ENCODE assay signal across 2 cellular contexts in the genomic region with DNA sequence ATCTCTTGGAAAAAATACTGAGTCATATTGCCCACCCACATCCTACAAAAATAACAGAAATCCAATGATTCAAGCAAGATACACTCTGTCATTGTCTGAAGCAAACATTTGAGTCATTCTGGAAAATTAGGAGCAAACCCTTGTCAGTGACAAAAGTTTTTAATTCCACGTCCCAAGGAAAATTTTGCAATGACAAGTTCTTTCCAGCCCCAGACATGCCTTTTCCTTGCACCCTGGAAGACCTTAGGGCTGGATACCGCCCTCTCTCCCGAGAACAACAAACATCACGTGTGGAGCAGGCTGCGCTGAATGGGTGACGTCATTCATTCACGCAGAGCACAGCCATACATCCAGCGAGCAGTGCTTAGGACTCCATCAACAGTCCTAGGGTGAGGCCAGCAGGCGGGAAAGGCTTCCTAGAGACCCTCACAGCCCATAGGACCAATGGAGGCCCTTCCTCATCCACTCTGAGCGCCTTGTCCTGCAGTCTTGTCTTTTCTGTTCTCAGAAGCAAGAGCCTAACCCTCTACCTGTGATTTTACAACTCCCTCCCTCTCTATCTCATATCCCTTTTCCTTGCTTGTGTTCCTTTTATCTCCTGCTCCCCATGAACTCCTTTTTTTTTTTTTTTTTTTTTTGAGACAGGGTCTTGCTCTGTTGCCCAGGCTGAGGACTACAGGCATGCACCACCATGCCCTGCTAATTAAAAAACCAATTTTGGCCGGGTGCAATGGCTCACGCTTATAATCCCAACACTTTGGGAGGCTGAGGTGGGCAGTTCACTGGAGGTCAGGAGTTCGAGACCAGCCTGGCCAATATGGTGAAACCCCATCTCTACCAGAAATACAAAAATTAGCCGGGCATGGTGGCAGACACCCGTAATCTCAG.
TF ChIP-seq lines count a peak whose summit lies in the region.

No MANE protein-coding gene starts in this region.

TF ChIP-seq in A549, 52 proteins besides CTCF, POLR2A, EP300 and RAD21:
- TF ChIP-seq, protein P1, sequence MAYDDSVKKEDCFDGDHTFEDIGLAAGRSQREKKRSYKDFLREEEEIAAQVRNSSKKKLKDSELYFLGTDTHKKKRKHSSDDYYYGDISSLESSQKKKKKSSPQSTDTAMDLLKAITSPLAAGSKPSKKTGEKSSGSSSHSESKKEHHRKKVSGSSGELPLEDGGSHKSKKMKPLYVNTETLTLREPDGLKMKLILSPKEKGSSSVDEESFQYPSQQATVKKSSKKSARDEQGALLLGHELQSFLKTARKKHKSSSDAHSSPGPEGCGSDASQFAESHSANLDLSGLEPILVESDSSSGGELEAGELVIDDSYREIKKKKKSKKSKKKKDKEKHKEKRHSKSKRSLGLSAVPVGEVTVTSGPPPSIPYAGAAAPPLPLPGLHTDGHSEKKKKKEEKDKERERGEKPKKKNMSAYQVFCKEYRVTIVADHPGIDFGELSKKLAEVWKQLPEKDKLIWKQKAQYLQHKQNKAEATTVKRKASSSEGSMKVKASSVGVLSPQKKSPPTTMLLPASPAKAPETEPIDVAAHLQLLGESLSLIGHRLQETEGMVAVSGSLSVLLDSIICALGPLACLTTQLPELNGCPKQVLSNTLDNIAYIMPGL (CRISPR knock-in tag; IDR thresholded peaks at IDR 0.05; ENCODE audit: borderline replicate concordance): no peak
- TF ChIP-seq MAFK (IDR thresholded peaks at IDR 0.05; ENCODE audit: partially characterized antibody) (peak; percentile 13), FOSL2 (IDR thresholded peaks at IDR 0.05) (no peak), FOSL2 (CRISPR knock-in tag; IDR thresholded peaks at IDR 0.05) (peak; percentile 84), KDM1A (IDR thresholded peaks at IDR 0.05; ENCODE audit: low read depth) (no peak), BHLHE40 (IDR thresholded peaks at IDR 0.05; ENCODE audit: low read depth, low read length) (peak; percentile 35; the same call in 1 of the 2 replicates)
- TF ChIP-seq, protein P2, sequence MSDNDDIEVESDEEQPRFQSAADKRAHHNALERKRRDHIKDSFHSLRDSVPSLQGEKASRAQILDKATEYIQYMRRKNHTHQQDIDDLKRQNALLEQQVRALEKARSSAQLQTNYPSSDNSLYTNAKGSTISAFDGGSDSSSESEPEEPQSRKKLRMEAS (IDR thresholded peaks at IDR 0.05): peak; percentile 61; the same call in 1 of the 2 replicates
- TF ChIP-seq, protein P3, sequence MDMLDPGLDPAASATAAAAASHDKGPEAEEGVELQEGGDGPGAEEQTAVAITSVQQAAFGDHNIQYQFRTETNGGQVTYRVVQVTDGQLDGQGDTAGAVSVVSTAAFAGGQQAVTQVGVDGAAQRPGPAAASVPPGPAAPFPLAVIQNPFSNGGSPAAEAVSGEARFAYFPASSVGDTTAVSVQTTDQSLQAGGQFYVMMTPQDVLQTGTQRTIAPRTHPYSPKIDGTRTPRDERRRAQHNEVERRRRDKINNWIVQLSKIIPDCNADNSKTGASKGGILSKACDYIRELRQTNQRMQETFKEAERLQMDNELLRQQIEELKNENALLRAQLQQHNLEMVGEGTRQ (IDR thresholded peaks at IDR 0.05): peak; percentile 72

TF ChIP-seq in HepG2, 621 proteins besides CTCF, POLR2A, EP300 and RAD21 (continues in another document):
- TF ChIP-seq, protein P4, sequence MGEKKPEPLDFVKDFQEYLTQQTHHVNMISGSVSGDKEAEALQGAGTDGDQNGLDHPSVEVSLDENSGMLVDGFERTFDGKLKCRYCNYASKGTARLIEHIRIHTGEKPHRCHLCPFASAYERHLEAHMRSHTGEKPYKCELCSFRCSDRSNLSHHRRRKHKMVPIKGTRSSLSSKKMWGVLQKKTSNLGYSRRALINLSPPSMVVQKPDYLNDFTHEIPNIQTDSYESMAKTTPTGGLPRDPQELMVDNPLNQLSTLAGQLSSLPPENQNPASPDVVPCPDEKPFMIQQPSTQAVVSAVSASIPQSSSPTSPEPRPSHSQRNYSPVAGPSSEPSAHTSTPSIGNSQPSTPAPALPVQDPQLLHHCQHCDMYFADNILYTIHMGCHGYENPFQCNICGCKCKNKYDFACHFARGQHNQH (CRISPR knock-in tag; IDR thresholded peaks at IDR 0.05): 0 out of 2 replicates have a peak, but pooled peaks have one; percentile 20
- TF ChIP-seq MAZ (IDR thresholded peaks at IDR 0.05; ENCODE audit: borderline replicate concordance, low read depth, low read length): no peak
- no peak for TF ChIP-seq MAZ (CRISPR knock-in tag; IDR thresholded peaks at IDR 0.05; ENCODE audit: low read depth)
- TF ChIP-seq ATF1 (CRISPR knock-in tag; IDR thresholded peaks at IDR 0.05): peak; percentile 40; the same call in 1 of the 2 replicates
- no peak for TF ChIP-seq GLI4 (CRISPR knock-in tag; IDR thresholded peaks at IDR 0.05; ENCODE audit: borderline replicate concordance)
- peak; percentile 72; the same call in 1 of the 2 replicates for TF ChIP-seq JUND (CRISPR knock-in tag; IDR thresholded peaks at IDR 0.05)
- no peak for TF ChIP-seq RARG (CRISPR knock-in tag; IDR thresholded peaks at IDR 0.05; ENCODE audit: low read depth)
- TF ChIP-seq, protein P5, sequence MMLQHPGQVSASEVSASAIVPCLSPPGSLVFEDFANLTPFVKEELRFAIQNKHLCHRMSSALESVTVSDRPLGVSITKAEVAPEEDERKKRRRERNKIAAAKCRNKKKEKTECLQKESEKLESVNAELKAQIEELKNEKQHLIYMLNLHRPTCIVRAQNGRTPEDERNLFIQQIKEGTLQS (CRISPR knock-in tag; IDR thresholded peaks at IDR 0.05): peak; percentile 79
- TF ChIP-seq HOXA3 (CRISPR knock-in tag; IDR thresholded peaks at IDR 0.05): peak; percentile 48; the same call in 1 of the 2 replicates
- TF ChIP-seq ZNF878 (CRISPR knock-in tag; IDR thresholded peaks at IDR 0.05): 0 out of 2 replicates have a peak, but pooled peaks have one; percentile 31
- TF ChIP-seq, protein P6, sequence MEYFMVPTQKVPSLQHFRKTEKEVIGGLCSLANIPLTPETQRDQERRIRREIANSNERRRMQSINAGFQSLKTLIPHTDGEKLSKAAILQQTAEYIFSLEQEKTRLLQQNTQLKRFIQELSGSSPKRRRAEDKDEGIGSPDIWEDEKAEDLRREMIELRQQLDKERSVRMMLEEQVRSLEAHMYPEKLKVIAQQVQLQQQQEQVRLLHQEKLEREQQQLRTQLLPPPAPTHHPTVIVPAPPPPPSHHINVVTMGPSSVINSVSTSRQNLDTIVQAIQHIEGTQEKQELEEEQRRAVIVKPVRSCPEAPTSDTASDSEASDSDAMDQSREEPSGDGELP (IDR thresholded peaks at IDR 0.05; ENCODE audit: borderline replicate concordance, low read depth): no peak
- TF ChIP-seq, protein P7, sequence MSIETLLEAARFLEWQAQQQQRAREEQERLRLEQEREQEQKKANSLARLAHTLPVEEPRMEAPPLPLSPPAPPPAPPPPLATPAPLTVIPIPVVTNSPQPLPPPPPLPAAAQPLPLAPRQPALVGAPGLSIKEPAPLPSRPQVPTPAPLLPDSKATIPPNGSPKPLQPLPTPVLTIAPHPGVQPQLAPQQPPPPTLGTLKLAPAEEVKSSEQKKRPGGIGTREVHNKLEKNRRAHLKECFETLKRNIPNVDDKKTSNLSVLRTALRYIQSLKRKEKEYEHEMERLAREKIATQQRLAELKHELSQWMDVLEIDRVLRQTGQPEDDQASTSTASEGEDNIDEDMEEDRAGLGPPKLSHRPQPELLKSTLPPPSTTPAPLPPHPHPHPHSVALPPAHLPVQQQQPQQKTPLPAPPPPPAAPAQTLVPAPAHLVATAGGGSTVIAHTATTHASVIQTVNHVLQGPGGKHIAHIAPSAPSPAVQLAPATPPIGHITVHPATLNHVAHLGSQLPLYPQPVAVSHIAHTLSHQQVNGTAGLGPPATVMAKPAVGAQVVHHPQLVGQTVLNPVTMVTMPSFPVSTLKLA (IDR thresholded peaks at IDR 0.05): no peak
- no peak for TF ChIP-seq ZSCAN12 (CRISPR knock-in tag; IDR thresholded peaks at IDR 0.05)
- TF ChIP-seq RNF2 (conservative IDR thresholded peaks at IDR 0.05; ENCODE audit: low read depth): no peak
- TF ChIP-seq ZNF660 (CRISPR knock-in tag; IDR thresholded peaks at IDR 0.05; ENCODE audit: borderline replicate concordance, low read depth): no peak
- 0 out of 2 replicates have a peak, but pooled peaks have one; percentile 50 for TF ChIP-seq JUN (CRISPR knock-in tag; IDR thresholded peaks at IDR 0.05)
- TF ChIP-seq ZNF121 (CRISPR knock-in tag; IDR thresholded peaks at IDR 0.05): 0 out of 2 replicates have a peak, but pooled peaks have one; percentile 41
- TF ChIP-seq, protein P8, sequence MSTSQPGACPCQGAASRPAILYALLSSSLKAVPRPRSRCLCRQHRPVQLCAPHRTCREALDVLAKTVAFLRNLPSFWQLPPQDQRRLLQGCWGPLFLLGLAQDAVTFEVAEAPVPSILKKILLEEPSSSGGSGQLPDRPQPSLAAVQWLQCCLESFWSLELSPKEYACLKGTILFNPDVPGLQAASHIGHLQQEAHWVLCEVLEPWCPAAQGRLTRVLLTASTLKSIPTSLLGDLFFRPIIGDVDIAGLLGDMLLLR (CRISPR knock-in tag; IDR thresholded peaks at IDR 0.05): no peak
- TF ChIP-seq ARNT (IDR thresholded peaks at IDR 0.05): no peak
- peak; percentile 41; the same call in 1 of the 2 replicates for TF ChIP-seq ZNF563 (CRISPR knock-in tag; IDR thresholded peaks at IDR 0.05)
- TF ChIP-seq ZBTB20 (CRISPR knock-in tag; IDR thresholded peaks at IDR 0.05; ENCODE audit: borderline replicate concordance, low read depth): 0 out of 2 replicates have a peak, but pooled peaks have one; percentile 29
- TF ChIP-seq, protein P9, sequence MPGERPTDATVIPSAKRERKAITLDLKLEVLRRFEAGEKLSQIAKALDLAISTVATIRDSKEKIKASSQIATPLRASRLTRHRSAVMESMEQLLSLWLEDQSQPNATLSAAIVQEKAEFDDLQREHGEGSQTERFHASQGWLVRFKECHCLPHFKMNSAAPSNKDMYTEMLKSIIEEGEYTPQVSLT (CRISPR knock-in tag; IDR thresholded peaks at IDR 0.05; ENCODE audit: borderline replicate concordance, low read depth): no peak
- TF ChIP-seq SOX13 (IDR thresholded peaks at IDR 0.05): no peak
- TF ChIP-seq SOX13 (CRISPR knock-in tag; conservative IDR thresholded peaks at IDR 0.05 in 1 of 2, IDR thresholded peaks at IDR 0.05 in 1 of 2): 0 out of 4 replicates have a peak, but pooled peaks of 1 of the 2 experiments have one; percentile 47
- no peak for TF ChIP-seq ZNF136 (CRISPR knock-in tag; IDR thresholded peaks at IDR 0.05; ENCODE audit: low read depth)
- no peak for TF ChIP-seq YY1 (IDR thresholded peaks at IDR 0.05; ENCODE audit: insufficient read depth, insufficient replicate concordance, low read depth, low read length)
- TF ChIP-seq RBFOX2 (IDR thresholded peaks at IDR 0.05; ENCODE audit: low read depth, low read length): no peak
- TF ChIP-seq IKZF1 (IDR thresholded peaks at IDR 0.05): no peak
- TF ChIP-seq, protein P10, sequence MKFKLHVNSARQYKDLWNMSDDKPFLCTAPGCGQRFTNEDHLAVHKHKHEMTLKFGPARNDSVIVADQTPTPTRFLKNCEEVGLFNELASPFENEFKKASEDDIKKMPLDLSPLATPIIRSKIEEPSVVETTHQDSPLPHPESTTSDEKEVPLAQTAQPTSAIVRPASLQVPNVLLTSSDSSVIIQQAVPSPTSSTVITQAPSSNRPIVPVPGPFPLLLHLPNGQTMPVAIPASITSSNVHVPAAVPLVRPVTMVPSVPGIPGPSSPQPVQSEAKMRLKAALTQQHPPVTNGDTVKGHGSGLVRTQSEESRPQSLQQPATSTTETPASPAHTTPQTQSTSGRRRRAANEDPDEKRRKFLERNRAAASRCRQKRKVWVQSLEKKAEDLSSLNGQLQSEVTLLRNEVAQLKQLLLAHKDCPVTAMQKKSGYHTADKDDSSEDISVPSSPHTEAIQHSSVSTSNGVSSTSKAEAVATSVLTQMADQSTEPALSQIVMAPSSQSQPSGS (CRISPR knock-in tag; IDR thresholded peaks at IDR 0.05): peak; percentile 91
- TF ChIP-seq ZNF34 (CRISPR knock-in tag; IDR thresholded peaks at IDR 0.05; ENCODE audit: borderline replicate concordance): no peak
- TF ChIP-seq ZFP41 (CRISPR knock-in tag; IDR thresholded peaks at IDR 0.05; ENCODE audit: borderline replicate concordance): no peak
- TF ChIP-seq, protein P11, sequence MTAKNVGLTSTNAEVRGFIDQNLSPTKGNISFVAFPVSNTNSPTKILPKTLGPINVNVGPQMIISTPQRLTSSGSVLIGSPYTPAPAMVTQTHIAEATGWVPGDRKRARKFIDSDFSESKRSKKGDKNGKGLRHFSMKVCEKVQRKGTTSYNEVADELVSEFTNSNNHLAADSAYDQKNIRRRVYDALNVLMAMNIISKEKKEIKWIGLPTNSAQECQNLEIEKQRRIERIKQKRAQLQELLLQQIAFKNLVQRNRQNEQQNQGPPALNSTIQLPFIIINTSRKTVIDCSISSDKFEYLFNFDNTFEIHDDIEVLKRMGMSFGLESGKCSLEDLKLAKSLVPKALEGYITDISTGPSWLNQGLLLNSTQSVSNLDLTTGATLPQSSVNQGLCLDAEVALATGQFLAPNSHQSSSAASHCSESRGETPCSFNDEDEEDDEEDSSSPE (CRISPR knock-in tag; IDR thresholded peaks at IDR 0.05): no peak
- TF ChIP-seq, protein P12, sequence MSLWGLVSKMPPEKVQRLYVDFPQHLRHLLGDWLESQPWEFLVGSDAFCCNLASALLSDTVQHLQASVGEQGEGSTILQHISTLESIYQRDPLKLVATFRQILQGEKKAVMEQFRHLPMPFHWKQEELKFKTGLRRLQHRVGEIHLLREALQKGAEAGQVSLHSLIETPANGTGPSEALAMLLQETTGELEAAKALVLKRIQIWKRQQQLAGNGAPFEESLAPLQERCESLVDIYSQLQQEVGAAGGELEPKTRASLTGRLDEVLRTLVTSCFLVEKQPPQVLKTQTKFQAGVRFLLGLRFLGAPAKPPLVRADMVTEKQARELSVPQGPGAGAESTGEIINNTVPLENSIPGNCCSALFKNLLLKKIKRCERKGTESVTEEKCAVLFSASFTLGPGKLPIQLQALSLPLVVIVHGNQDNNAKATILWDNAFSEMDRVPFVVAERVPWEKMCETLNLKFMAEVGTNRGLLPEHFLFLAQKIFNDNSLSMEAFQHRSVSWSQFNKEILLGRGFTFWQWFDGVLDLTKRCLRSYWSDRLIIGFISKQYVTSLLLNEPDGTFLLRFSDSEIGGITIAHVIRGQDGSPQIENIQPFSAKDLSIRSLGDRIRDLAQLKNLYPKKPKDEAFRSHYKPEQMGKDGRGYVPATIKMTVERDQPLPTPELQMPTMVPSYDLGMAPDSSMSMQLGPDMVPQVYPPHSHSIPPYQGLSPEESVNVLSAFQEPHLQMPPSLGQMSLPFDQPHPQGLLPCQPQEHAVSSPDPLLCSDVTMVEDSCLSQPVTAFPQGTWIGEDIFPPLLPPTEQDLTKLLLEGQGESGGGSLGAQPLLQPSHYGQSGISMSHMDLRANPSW (CRISPR knock-in tag; IDR thresholded peaks at IDR 0.05; ENCODE audit: borderline replicate concordance): no peak
- TF ChIP-seq, protein P13, sequence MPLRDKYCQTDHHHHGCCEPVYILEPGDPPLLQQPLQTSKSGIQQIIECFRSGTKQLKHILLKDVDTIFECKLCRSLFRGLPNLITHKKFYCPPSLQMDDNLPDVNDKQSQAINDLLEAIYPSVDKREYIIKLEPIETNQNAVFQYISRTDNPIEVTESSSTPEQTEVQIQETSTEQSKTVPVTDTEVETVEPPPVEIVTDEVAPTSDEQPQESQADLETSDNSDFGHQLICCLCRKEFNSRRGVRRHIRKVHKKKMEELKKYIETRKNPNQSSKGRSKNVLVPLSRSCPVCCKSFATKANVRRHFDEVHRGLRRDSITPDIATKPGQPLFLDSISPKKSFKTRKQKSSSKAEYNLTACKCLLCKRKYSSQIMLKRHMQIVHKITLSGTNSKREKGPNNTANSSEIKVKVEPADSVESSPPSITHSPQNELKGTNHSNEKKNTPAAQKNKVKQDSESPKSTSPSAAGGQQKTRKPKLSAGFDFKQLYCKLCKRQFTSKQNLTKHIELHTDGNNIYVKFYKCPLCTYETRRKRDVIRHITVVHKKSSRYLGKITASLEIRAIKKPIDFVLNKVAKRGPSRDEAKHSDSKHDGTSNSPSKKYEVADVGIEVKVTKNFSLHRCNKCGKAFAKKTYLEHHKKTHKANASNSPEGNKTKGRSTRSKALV (CRISPR knock-in tag; IDR thresholded peaks at IDR 0.05): no peak
- no peak for TF ChIP-seq SRY (CRISPR knock-in tag; IDR thresholded peaks at IDR 0.05)
- TF ChIP-seq FOXP1 (IDR thresholded peaks at IDR 0.05): no peak
- peak; percentile 46 for TF ChIP-seq FOXP1 (CRISPR knock-in tag; IDR thresholded peaks at IDR 0.05)
- peak; percentile 72; the same call in 1 of the 2 replicates for TF ChIP-seq ZBTB21 (CRISPR knock-in tag; IDR thresholded peaks at IDR 0.05)
